15 cellular contexts compared by ENCODE assay signal in the genomic region with DNA sequence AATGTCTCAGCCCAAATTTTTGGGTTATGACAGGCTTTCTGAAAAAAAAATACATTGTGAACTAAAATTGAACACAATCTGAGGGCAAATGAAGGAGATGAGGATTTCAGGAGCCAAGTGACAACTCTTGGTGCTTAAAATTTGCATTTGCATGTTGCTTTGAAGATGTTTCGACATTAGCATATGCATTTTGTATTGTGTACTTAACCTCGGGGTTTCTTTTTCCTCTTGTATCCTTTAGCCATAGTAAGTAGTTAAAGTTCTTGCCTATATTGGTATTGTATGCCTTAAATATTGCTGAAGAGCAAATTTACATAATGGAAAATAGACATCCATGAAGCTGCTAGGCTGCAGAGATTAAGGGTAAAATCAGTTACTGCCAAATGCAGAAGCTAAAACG.
A peak's percentile ranks its signal among the peaks of the same experiment; 100 is the strongest.
DNase-seq lines count a peak whose midpoint lies in the region; ATAC-seq and TF ChIP-seq lines count a peak whose summit lies in the region.
"Had no signal": no experiment of that assay in that cellular context is flagged by ENCODE, and none has a peak within 500 bp of the region (broad histone marks: within the 10 kb centered on the region; RNA-seq: fewer than 3 reads in every experiment).

No MANE protein-coding gene starts in this region.

- H3K9me3 ChIP-seq in HUES6 (ENCODE audit: control insufficient read depth, insufficient read depth, low read depth, low read length) (no peaks in the 10 kb centered on the region), Peyer's patch (no peaks in the 10 kb centered on the region)

- no peak overlapping the region for H3K9ac ChIP-seq in HUES6 (ENCODE audit: low read length)

- peak overlapping the region in 1 of 5 experiments; percentile 22 for H3K27ac Mint-ChIP-seq in brain
- H3K27ac Mint-ChIP-seq: B cell; CD4-positive, alpha-beta T cell had no signal

- no peaks in the 10 kb centered on the region for H3K36me3 Mint-ChIP-seq in brain

- no peaks in the 10 kb centered on the region for H3K27me3 ChIP-seq in HUES6 (ENCODE audit: control insufficient read depth, insufficient read depth, low read length)
- no peaks in the 10 kb centered on the region for H3K27me3 ChIP-seq in Peyer's patch

- no peak for ATAC-seq in HG02763 (IDR thresholded peaks at IDR 0.05; ENCODE audit: unreplicated experiment)
- no peak for ATAC-seq in GM19395 (IDR thresholded peaks at IDR 0.05; ENCODE audit: unreplicated experiment)
- ATAC-seq in HG02852 (IDR thresholded peaks at IDR 0.05; ENCODE audit: unreplicated experiment) = no peak
- ATAC-seq: HCT116, K562 had no signal

- TF ChIP-seq POLR2A in Peyer's patch (IDR thresholded peaks at IDR 0.05) = no peak

- DNase-seq in inferior parietal cortex (ENCODE audit: extremely low spot score) (peak; percentile 31), Peyer's patch (no peak)
- DNase-seq: C1 segment of cervical spinal cord; CD4-positive, alpha-beta T cell; DMS153; DMS79 treated with DMSO at 0.1 percent for 48 hours; EL had no signal

- H3K9me3 Mint-ChIP-seq in brain = no peaks in the 10 kb centered on the region
- H3K9me3 Mint-ChIP-seq: CD4-positive, alpha-beta T cell had no signal

- H3K27me3 Mint-ChIP-seq in brain = peaks cover 4% of the 10 kb centered on the region
- H3K27me3 Mint-ChIP-seq: B cell; CD4-positive, alpha-beta T cell had no signal

- H3K4me3 ChIP-seq in HUES6 (ENCODE audit: low read depth, low read length) = peak overlapping the region; percentile 9
- H3K4me3 ChIP-seq in Peyer's patch = no peak overlapping the region
- H3K4me3 ChIP-seq: K562 had no signal

- H3K4me3 Mint-ChIP-seq in brain = peak overlapping the region in 3 of 5 experiments; percentile 16 to 56 (median 19)
- H3K4me3 Mint-ChIP-seq: B cell; CD4-positive, alpha-beta T cell had no signal

- TF ChIP-seq CTCF in brain (conservative IDR thresholded peaks at IDR 0.05) (no peak), Peyer's patch (IDR thresholded peaks at IDR 0.05) (no peak)

- H3K36me3 ChIP-seq in HUES6 (ENCODE audit: control insufficient read depth, insufficient read depth, low read length) (no peaks in the 10 kb centered on the region), Peyer's patch (no peaks in the 10 kb centered on the region)

- H3K4me1 Mint-ChIP-seq in brain = peaks cover 30% of the 10 kb centered on the region
- H3K4me1 Mint-ChIP-seq: B cell had no signal

- no peak overlapping the region; the same call in 1 of the 2 replicates for H3K27ac ChIP-seq in HUES6 (ENCODE audit: low read depth, low read length)
- H3K27ac ChIP-seq in Peyer's patch = no peak overlapping the region

- H3K4me1 ChIP-seq in HUES6 (ENCODE audit: control insufficient read depth, insufficient read depth, low read length) (peaks cover 17% of the 10 kb centered on the region), Peyer's patch (no peaks in the 10 kb centered on the region)
